Comparison of ENCODE assay signal across 35 cellular contexts in genomic region chr5:59535561-59535960, GRCh38.
"Had no signal": no experiment of that assay in that cellular context is flagged by ENCODE, and none has a peak within 500 bp of the region (broad histone marks: within the 10 kb centered on the region; RNA-seq: fewer than 3 reads in every experiment).

No MANE protein-coding gene starts in this region.

- H3K9me3 Mint-ChIP-seq: activated CD4-positive, alpha-beta memory T cell treated with anti-CD3 and anti-CD28 coated beads for 36 hours; activated CD4-positive, alpha-beta T cell treated with anti-CD3 and anti-CD28 coated beads, Interleukin-2, amount 10 ng/mL, durations not matched to agents 24 days and 14 days; activated naive CD4-positive, alpha-beta T cell treated with anti-CD3 and anti-CD28 coated beads for 36 hours; activated naive CD4-positive, alpha-beta T cell treated with anti-CD3 and anti-CD28 coated beads, Interleukin-2, amount 50 U/mL, for 24 hours; activated naive CD8-positive, alpha-beta T cell treated with anti-CD3 and anti-CD28 coated beads for 36 hours; activated naive CD8-positive, alpha-beta T cell treated with anti-CD3 and anti-CD28 coated beads, Interleukin-2, amount 50 U/mL, for 24 hours; activated T-helper 1 cell treated with anti-CD3 and anti-CD28 coated beads, Interleukin-12 subunit alpha, Interleukin-12 subunit beta, Interleukin-2, Interleukin-4 antibody, amounts not matched to agents 30 ng/mL and 10 ng/mL and 1 ng/mL, durations not matched to agents 14 hours and 24 hours and 36 hours; activated T-helper 2 cell treated with anti-CD3 and anti-CD28 coated beads, Interferon-gamma antibody, Interleukin-2, Interleukin-4, amounts not matched to agents 10 μg/mL and 5 μg/mL and 100 μg/mL, durations not matched to agents 14 hours and 24 hours and 36 hours; T-helper 2 cell treated with Interferon-gamma antibody and Interleukin-4, amounts not matched to agents 5 μg/mL and 100 μg/mL, for 36 hours had no signal

- H3K27ac ChIP-seq: adrenal gland, body of pancreas, esophagus muscularis mucosa, foreskin keratinocyte, gastrocnemius medialis had no signal

- H3K36me3 Mint-ChIP-seq: activated CD4-positive, alpha-beta memory T cell treated with anti-CD3 and anti-CD28 coated beads for 36 hours; activated CD8-positive, alpha-beta memory T cell treated with anti-CD3 and anti-CD28 coated beads, Interleukin-2, amount 10 ng/mL, durations not matched to agents 7 days and 5 days; activated naive CD4-positive, alpha-beta T cell treated with anti-CD3 and anti-CD28 coated beads, Interleukin-2, amount 50 U/mL, for 24 hours; activated naive CD8-positive, alpha-beta T cell treated with anti-CD3 and anti-CD28 coated beads for 36 hours had no signal

- H3K36me3 ChIP-seq: adrenal gland, esophagus muscularis mucosa, gastrocnemius medialis had no signal

- H3K27me3 ChIP-seq: adrenal gland, body of pancreas, esophagus muscularis mucosa, foreskin keratinocyte, gastrocnemius medialis had no signal

- ATAC-seq: activated CD4-positive, alpha-beta T cell treated with anti-CD3 and anti-CD28 coated beads for 36 hours; activated CD8-positive, alpha-beta memory T cell treated with anti-CD3 and anti-CD28 coated beads, Interleukin-2, amount 10 ng/mL, durations not matched to agents 7 days and 5 days; activated CD8-positive, alpha-beta T cell treated with anti-CD3 and anti-CD28 coated beads, Interleukin-2, amount 10 ng/mL, durations not matched to agents 7 days and 5 days; activated naive CD8-positive, alpha-beta T cell treated with anti-CD3 and anti-CD28 coated beads, Interleukin-2, amount 50 U/mL, for 24 hours; body of pancreas; effector memory CD8-positive, alpha-beta T cell; foreskin keratinocyte; gastrocnemius medialis; T-helper 17 cell had no signal

- H3K27me3 Mint-ChIP-seq: activated CD4-positive, alpha-beta memory T cell treated with anti-CD3 and anti-CD28 coated beads for 36 hours; activated CD4-positive, alpha-beta T cell treated with anti-CD3 and anti-CD28 coated beads, Interleukin-2, amount 10 ng/mL, durations not matched to agents 24 days and 14 days; activated CD8-positive, alpha-beta memory T cell treated with anti-CD3 and anti-CD28 coated beads, Interleukin-2, amount 10 ng/mL, durations not matched to agents 7 days and 5 days; activated naive CD4-positive, alpha-beta T cell treated with anti-CD3 and anti-CD28 coated beads, Interleukin-2, amount 50 U/mL, for 24 hours; activated naive CD8-positive, alpha-beta T cell treated with anti-CD3 and anti-CD28 coated beads for 36 hours; activated naive CD8-positive, alpha-beta T cell treated with anti-CD3 and anti-CD28 coated beads, Interleukin-2, amount 50 U/mL, for 24 hours; effector memory CD8-positive, alpha-beta T cell; T-helper 17 cell had no signal

- H3K27ac Mint-ChIP-seq: activated CD4-positive, alpha-beta memory T cell treated with anti-CD3 and anti-CD28 coated beads for 36 hours; activated CD4-positive, alpha-beta T cell treated with anti-CD3 and anti-CD28 coated beads for 36 hours; activated CD4-positive, alpha-beta T cell treated with anti-CD3 and anti-CD28 coated beads, Interleukin-2, amount 10 ng/mL, durations not matched to agents 24 days and 14 days; activated CD8-positive, alpha-beta memory T cell treated with anti-CD3 and anti-CD28 coated beads, Interleukin-2, amount 10 ng/mL, durations not matched to agents 7 days and 5 days; activated CD8-positive, alpha-beta T cell treated with anti-CD3 and anti-CD28 coated beads, Interleukin-2, amount 10 ng/mL, durations not matched to agents 7 days and 5 days; activated naive CD4-positive, alpha-beta T cell treated with anti-CD3 and anti-CD28 coated beads for 36 hours; activated naive CD4-positive, alpha-beta T cell treated with anti-CD3 and anti-CD28 coated beads, Interleukin-2, amount 50 U/mL, for 24 hours; activated naive CD8-positive, alpha-beta T cell treated with anti-CD3 and anti-CD28 coated beads for 36 hours; activated naive CD8-positive, alpha-beta T cell treated with anti-CD3 and anti-CD28 coated beads, Interleukin-2, amount 50 U/mL, for 24 hours; activated T-helper 1 cell treated with anti-CD3 and anti-CD28 coated beads, Interleukin-12 subunit alpha, Interleukin-12 subunit beta, Interleukin-2, Interleukin-4 antibody, amounts not matched to agents 30 ng/mL and 10 ng/mL and 1 ng/mL, durations not matched to agents 14 hours and 24 hours and 36 hours; activated T-helper 2 cell treated with anti-CD3 and anti-CD28 coated beads, Interferon-gamma antibody, Interleukin-2, Interleukin-4, amounts not matched to agents 10 μg/mL and 5 μg/mL and 100 μg/mL, durations not matched to agents 14 hours and 24 hours and 36 hours; effector memory CD8-positive, alpha-beta T cell; T-helper 17 cell; T-helper 2 cell treated with Interferon-gamma antibody and Interleukin-4, amounts not matched to agents 5 μg/mL and 100 μg/mL, for 36 hours had no signal

- H3K4me1 ChIP-seq: adrenal gland, body of pancreas, foreskin keratinocyte had no signal

- H3K4me3 Mint-ChIP-seq: activated CD4-positive, alpha-beta memory T cell treated with anti-CD3 and anti-CD28 coated beads for 36 hours; activated CD4-positive, alpha-beta T cell treated with anti-CD3 and anti-CD28 coated beads for 36 hours; activated CD4-positive, alpha-beta T cell treated with anti-CD3 and anti-CD28 coated beads, Interleukin-2, amount 10 ng/mL, durations not matched to agents 24 days and 14 days; activated CD8-positive, alpha-beta memory T cell treated with anti-CD3 and anti-CD28 coated beads, Interleukin-2, amount 10 ng/mL, durations not matched to agents 7 days and 5 days; activated CD8-positive, alpha-beta T cell treated with anti-CD3 and anti-CD28 coated beads, Interleukin-2, amount 10 ng/mL, durations not matched to agents 7 days and 5 days; activated naive CD4-positive, alpha-beta T cell treated with anti-CD3 and anti-CD28 coated beads for 36 hours; activated naive CD4-positive, alpha-beta T cell treated with anti-CD3 and anti-CD28 coated beads, Interleukin-2, amount 50 U/mL, for 24 hours; activated naive CD8-positive, alpha-beta T cell treated with anti-CD3 and anti-CD28 coated beads for 36 hours; activated naive CD8-positive, alpha-beta T cell treated with anti-CD3 and anti-CD28 coated beads, Interleukin-2, amount 50 U/mL, for 24 hours; activated T-helper 1 cell treated with anti-CD3 and anti-CD28 coated beads, Interleukin-12 subunit alpha, Interleukin-12 subunit beta, Interleukin-2, Interleukin-4 antibody, amounts not matched to agents 30 ng/mL and 10 ng/mL and 1 ng/mL, durations not matched to agents 14 hours and 24 hours and 36 hours; effector memory CD8-positive, alpha-beta T cell; T-helper 17 cell; T-helper 2 cell treated with Interferon-gamma antibody and Interleukin-4, amounts not matched to agents 5 μg/mL and 100 μg/mL, for 36 hours had no signal

- FAIRE-seq: colon had no signal

- H3K4me3 ChIP-seq: adrenal gland, body of pancreas, esophagus muscularis mucosa, gastrocnemius medialis had no signal

- H3K4me1 Mint-ChIP-seq: activated CD4-positive, alpha-beta T cell treated with anti-CD3 and anti-CD28 coated beads for 36 hours; activated CD4-positive, alpha-beta T cell treated with anti-CD3 and anti-CD28 coated beads, Interleukin-2, amount 10 ng/mL, durations not matched to agents 24 days and 14 days; activated CD8-positive, alpha-beta memory T cell treated with anti-CD3 and anti-CD28 coated beads, Interleukin-2, amount 10 ng/mL, durations not matched to agents 7 days and 5 days; activated naive CD4-positive, alpha-beta T cell treated with anti-CD3 and anti-CD28 coated beads, Interleukin-2, amount 50 U/mL, for 24 hours; activated naive CD8-positive, alpha-beta T cell treated with anti-CD3 and anti-CD28 coated beads for 36 hours; activated naive CD8-positive, alpha-beta T cell treated with anti-CD3 and anti-CD28 coated beads, Interleukin-2, amount 50 U/mL, for 24 hours; T-helper 17 cell had no signal

- DNase-seq: activated CD4-positive, alpha-beta memory T cell treated with anti-CD3 and anti-CD28 coated beads for 36 hours; activated CD4-positive, alpha-beta T cell treated with anti-CD3 and anti-CD28 coated beads for 36 hours; activated CD4-positive, alpha-beta T cell treated with anti-CD3 and anti-CD28 coated beads, Interleukin-2, amount 10 ng/mL, durations not matched to agents 24 days and 14 days; activated CD4-positive, CD25-positive, alpha-beta regulatory T cell; activated CD4-positive, CD25-positive, alpha-beta regulatory T cell treated with anti-CD3 and anti-CD28 coated beads, Interleukin-2, amount 50 U/mL, for 72 hours; activated CD8-positive, alpha-beta memory T cell treated with anti-CD3 and anti-CD28 coated beads, Interleukin-2, amount 10 ng/mL, durations not matched to agents 7 days and 5 days; activated CD8-positive, alpha-beta memory T cell treated with anti-CD3 and anti-CD28 coated beads, Interleukin-2, amount 50 U/mL, for 4 hours; activated CD8-positive, alpha-beta T cell treated with anti-CD3 and anti-CD28 coated beads, Interleukin-2, amount 10 ng/mL, durations not matched to agents 7 days and 5 days; activated effector memory CD4-positive, alpha-beta T cell treated with anti-CD3 and anti-CD28 coated beads, Interleukin-2, amount 50 U/mL, for 16 hours; activated naive CD4-positive, alpha-beta T cell treated with anti-CD3 and anti-CD28 coated beads for 36 hours; activated naive CD8-positive, alpha-beta T cell treated with anti-CD3 and anti-CD28 coated beads for 36 hours; activated naive CD8-positive, alpha-beta T cell treated with anti-CD3 and anti-CD28 coated beads, Interleukin-2, amount 50 U/mL, for 24 hours; activated T-cell treated with anti-CD3 and anti-CD28 coated beads, Interleukin-2, amount 50 U/mL, for 1 hour; activated T-cell treated with anti-CD3 and anti-CD28 coated beads, Interleukin-2, amount 50 U/mL, for 48 hours; adrenal gland; amygdala; aorta; body of pancreas; caudate nucleus; cortex of kidney; dermis blood vessel endothelial cell; effector CD4-positive, alpha-beta T cell; effector memory CD8-positive, alpha-beta T cell; erythroblast; foreskin keratinocyte; gastrocnemius medialis; T-helper 1 cell; T-helper 17 cell; T1000 had no signal

- H3K9me3 ChIP-seq: adrenal gland, body of pancreas, esophagus muscularis mucosa, gastrocnemius medialis had no signal
